ENCODE assay signal across 23 cellular contexts in genomic region chr4:40562681-40563080, GRCh38.
A peak's percentile ranks its signal among the peaks of the same experiment; 100 is the strongest.
DNase-seq lines count a peak whose midpoint lies in the region; ATAC-seq, FAIRE-seq and TF ChIP-seq lines count a peak whose summit lies in the region.
"Had no signal": no experiment of that assay in that cellular context is flagged by ENCODE, and none has a peak within 500 bp of the region (broad histone marks: within the 10 kb centered on the region; RNA-seq: fewer than 3 reads in every experiment).

No MANE protein-coding gene starts in this region.

- peaks cover 6% of the 10 kb centered on the region for H3K36me3 Mint-ChIP-seq in Caco-2 (ENCODE audit: insufficient read depth, unreplicated experiment)
- H3K36me3 Mint-ChIP-seq in activated CD4-positive, alpha-beta memory T cell treated with anti-CD3 and anti-CD28 coated beads, Interleukin-2, amount 10 ng/mL, durations not matched to agents 7 days and 5 days (ENCODE audit: low read depth) = no peaks in the 10 kb centered on the region
- no peaks in the 10 kb centered on the region for H3K36me3 Mint-ChIP-seq in CD8-positive, alpha-beta T cell
- H3K36me3 Mint-ChIP-seq: activated naive CD4-positive, alpha-beta T cell treated with anti-CD3 and anti-CD28 coated beads, Interleukin-2, amount 50 U/mL, for 24 hours; immature natural killer cell had no signal

- no peak overlapping the region for H3K4me3 ChIP-seq in Caco-2 (ENCODE audit: low read depth, low read length)
- H3K4me3 ChIP-seq in HCT116 (replicated peaks in 1 of 2; ENCODE audit: low read depth in 1 of 2, low read length in 2 of 2) = peak overlapping the region in 1 of 2 experiments; percentile 30; a peak in 3 of 4 replicates
- H3K4me3 ChIP-seq in GM12878 = no peak overlapping the region
- no peak overlapping the region for H3K4me3 ChIP-seq in trophoblast cell (ENCODE audit: low read depth, low read length)
- no peak overlapping the region for H3K4me3 ChIP-seq in CD8-positive, alpha-beta T cell (ENCODE audit: low read depth, low read length)
- H3K4me3 ChIP-seq: ascending aorta, HAP-1, psoas muscle, skin epidermis had no signal

- H3K18ac ChIP-seq in trophoblast cell (ENCODE audit: low read length) = no peak overlapping the region

- RAD21 ChIA-PET in HCT116 (lab: Charles Lee; ENCODE audit: low non-redundant PET in 1 of 2, low total read pairs in 2 of 2, uncharacterized antibody in 2 of 2, unreplicated experiment in 2 of 2) = no interaction called here
- RAD21 ChIA-PET in GM12878 (lab: Charles Lee; ENCODE audit: unreplicated experiment) = interaction anchor here (1.0 to 4.6 kb wide), 6 partner anchors 10 to 156 kb away, joined by 3 to 28 read pairs (median 11); no protein-coding TSS in a partner anchor

- DNase-seq in Caco-2 = no peak
- no peak for DNase-seq in HCT116 (ENCODE audit: low read depth, low spot score)
- DNase-seq in GM12878 (ENCODE audit: low read depth, low spot score) = no peak
- peak in 1 of 2 donors; percentile 65 for DNase-seq in trophoblast cell
- DNase-seq in activated CD4-positive, alpha-beta memory T cell treated with anti-CD3 and anti-CD28 coated beads, Interleukin-2, amount 10 ng/mL, durations not matched to agents 7 days and 5 days = no peak
- DNase-seq in CD8-positive, alpha-beta T cell = no peak
- DNase-seq: activated CD4-positive, alpha-beta T cell treated with anti-CD3 and anti-CD28 coated beads for 4 hours; caudate nucleus; immature natural killer cell; NCI-H187 treated with DMSO at 0.1 percent for 48 hours; NCI-H774; OCI-M1; psoas muscle; stimulated activated CD4-positive, alpha-beta T cell treated with anti-CD3 and anti-CD28 coated beads, Interleukin-2, amount 100 ng/mL, for 24 hours; T-helper 1 cell had no signal

- peak overlapping the region; percentile 47 for H3K9ac ChIP-seq in HCT116 (ENCODE audit: low read length)
- no peak overlapping the region for H3K9ac ChIP-seq in GM12878 (ENCODE audit: control insufficient read depth, insufficient read depth, low read length)
- no peak overlapping the region for H3K9ac ChIP-seq in trophoblast cell (ENCODE audit: low read length)

- H3K27ac Mint-ChIP-seq in Caco-2 (ENCODE audit: unreplicated experiment) = peak overlapping the region; percentile 90
- no peak overlapping the region for H3K27ac Mint-ChIP-seq in activated CD4-positive, alpha-beta memory T cell treated with anti-CD3 and anti-CD28 coated beads, Interleukin-2, amount 10 ng/mL, durations not matched to agents 7 days and 5 days
- H3K27ac Mint-ChIP-seq in CD8-positive, alpha-beta T cell = no peak overlapping the region
- H3K27ac Mint-ChIP-seq: activated naive CD4-positive, alpha-beta T cell treated with anti-CD3 and anti-CD28 coated beads, Interleukin-2, amount 50 U/mL, for 24 hours; immature natural killer cell; stimulated activated memory B cell treated with anti-CD40 and anti-IgM and Interleukin-4, amounts not matched to agents 10 μg/mL and 1 μg/mL and 100 μg/mL, for 72 hours had no signal

- no peak overlapping the region for H4K8ac ChIP-seq in trophoblast cell (ENCODE audit: low read depth, low read length)

- H3K23ac ChIP-seq in trophoblast cell (ENCODE audit: low read length) = no peak overlapping the region

- H3K27ac ChIP-seq in HCT116 (ENCODE audit: low read depth, low read length) (peak overlapping the region; percentile 49; the same call in 1 of the 2 replicates), GM12878 (ENCODE audit: control insufficient read depth, insufficient read depth) (no peak overlapping the region), trophoblast cell (ENCODE audit: low read depth, low read length) (peak overlapping the region; percentile 39)
- H3K27ac ChIP-seq in CD8-positive, alpha-beta T cell (ENCODE audit: low read depth, low read length) = no peak overlapping the region
- H3K27ac ChIP-seq: ascending aorta, psoas muscle had no signal

- intact Hi-C loops in Caco-2 (cut with micrococcal nuclease; ENCODE audit: unreplicated experiment) (loop anchor here (1.0 kb wide), 1 partner anchor 15 kb away; no protein-coding TSS in a partner anchor), HCT116 (cut with micrococcal nuclease) (loop anchor here (5.0 kb wide), 1 partner anchor 70 kb away; no protein-coding TSS in a partner anchor), GM12878 (cut with micrococcal nuclease; ENCODE audit: unreplicated experiment) (loop anchor here (5.0 kb wide), 1 partner anchor 60 kb away; no protein-coding TSS in a partner anchor)
- intact Hi-C loops in CD8-positive, alpha-beta T cell (cut with DNase I, micrococcal nuclease) = no loop called here

- no peak overlapping the region for H2BK12ac ChIP-seq in trophoblast cell (ENCODE audit: low read length)

- H4K12ac ChIP-seq in trophoblast cell (ENCODE audit: low read depth, low read length) = no peak overlapping the region

- H3K4me2 ChIP-seq in HCT116 (ENCODE audit: low read length) (peak overlapping the region; percentile 74), GM12878 (ENCODE audit: control insufficient read depth, insufficient read depth) (no peak overlapping the region), trophoblast cell (ENCODE audit: low read length) (no peak overlapping the region)

- no peak overlapping the region for H2AK5ac ChIP-seq in trophoblast cell (ENCODE audit: low read length)

- SMC1A ChIA-PET in GM12878 (lab: Charles Lee; ENCODE audit: uncharacterized antibody, unreplicated experiment) = interaction anchor here (0.9 to 6.2 kb wide), 8 partner anchors 13 to 158 kb away, joined by 3 to 90 read pairs (median 4); no protein-coding TSS in a partner anchor

- H3K9me2 ChIP-seq in HCT116 (ENCODE audit: insufficient read depth) = no peaks in the 10 kb centered on the region

- BruUV-seq in Caco-2 (replicated peaks; lab: Mats Ljungman, UMichigan) (no TSS peak), HCT116 (replicated peaks; lab: Mats Ljungman, UMichigan) (no TSS peak), GM12878 (replicated peaks; lab: Mats Ljungman, UMichigan) (no TSS peak)

- no peak for FAIRE-seq in GM12878 (lab: Jason Lieb, UNC)

- no peak overlapping the region for H2AFZ ChIP-seq in HCT116 (ENCODE audit: low read depth, low read length, poor library complexity, severe bottlenecking)
- no peak overlapping the region for H2AFZ ChIP-seq in GM12878 (ENCODE audit: control insufficient read depth, low read depth, low read length)
- no peak overlapping the region for H2AFZ ChIP-seq in trophoblast cell (ENCODE audit: insufficient read depth, low read length, poor library complexity)

- in situ Hi-C loops in GM12878 (cut with MboI) = no loop called here

- POLR2A ChIA-PET in Caco-2 (lab: Charles Lee) (interaction anchor here (1.5 kb wide), 1 partner anchor 14 kb away, joined by 18 read pairs; no protein-coding TSS in a partner anchor), HCT116 (lab: Charles Lee) (no interaction called here), GM12878 (lab: Charles Lee) (interaction anchor here (0.9 to 9.0 kb wide), 6 partner anchors 9 to 157 kb away, joined by 3 to 51 read pairs (median 3); no protein-coding TSS in a partner anchor)
- POLR2A ChIA-PET in activated CD4-positive, alpha-beta memory T cell treated with anti-CD3 and anti-CD28 coated beads, Interleukin-2, amount 10 ng/mL, durations not matched to agents 7 days and 5 days (lab: Charles Lee) = no interaction called here
- POLR2A ChIA-PET in CD8-positive, alpha-beta T cell (lab: Charles Lee) = no interaction called here

- H3K9me3 ChIP-seq in Caco-2 (no peaks in the 10 kb centered on the region), HCT116 (ENCODE audit: control insufficient read depth in 1 of 2, insufficient read depth in 1 of 2, low read depth in 1 of 2, low read length in 2 of 2) (no peaks in the 10 kb centered on the region), GM12878 (replicated peaks; ENCODE audit: control insufficient read depth, insufficient read depth, low read length) (no peaks in the 10 kb centered on the region), trophoblast cell (ENCODE audit: insufficient read depth, low read depth, low read length) (no peaks in the 10 kb centered on the region)
- no peaks in the 10 kb centered on the region for H3K9me3 ChIP-seq in CD8-positive, alpha-beta T cell (ENCODE audit: low read length)
- H3K9me3 ChIP-seq: ascending aorta, HAP-1, psoas muscle had no signal

- peak overlapping the region; percentile 49 for H2BK5ac ChIP-seq in trophoblast cell (ENCODE audit: low read depth, low read length, poor library complexity)

- WGBS in GM12878 (ENCODE audit: insufficient coverage, insufficient replicate concordance, low lambda C conversion rate, missing lambda C conversion rate) = 54% methylated on average over 7 of the region's 7 CpGs
- WGBS in trophoblast cell (ENCODE audit: extremely low coverage, insufficient coverage, insufficient read length) = no CpG with 5 or more reads among the region's 7 CpGs

- H4K20me1 ChIP-seq in HCT116 (ENCODE audit: insufficient read depth) = no peaks in the 10 kb centered on the region
- H4K20me1 ChIP-seq in GM12878 (ENCODE audit: control insufficient read depth, insufficient read depth) = no peaks in the 10 kb centered on the region

- TF ChIP-seq POLR2A in HCT116 (IDR thresholded peaks at IDR 0.05; ENCODE audit: borderline replicate concordance, extremely low read depth, insufficient read depth, insufficient read length) = no peak
- no peak for TF ChIP-seq POLR2A in GM12878 (IDR thresholded peaks at IDR 0.05; ENCODE audit: low read depth, low read length)

- peak overlapping the region; percentile 22 for H3K4ac ChIP-seq in trophoblast cell (ENCODE audit: low read depth, low read length)

- TF ChIP-seq CTCF in Caco-2 (IDR thresholded peaks at IDR 0.05; ENCODE audit: insufficient read depth in 1 of 2, low read depth in 1 of 2, low read length in 1 of 2, severe bottlenecking in 1 of 2, unreplicated experiment in 1 of 2) (no peak), HCT116 (IDR thresholded peaks at IDR 0.05 in 2 of 3, conservative IDR thresholded peaks at IDR 0.05 in 1 of 3; ENCODE audit: borderline replicate concordance in 1 of 3, insufficient read depth in 1 of 3, low read depth in 2 of 3, low read length in 2 of 3) (no peak), GM12878 (IDR thresholded peaks at IDR 0.05 in 2 of 3, conservative IDR thresholded peaks at IDR 0.05 in 1 of 3; ENCODE audit: control insufficient read depth in 2 of 3, extremely low read depth in 1 of 3, insufficient read depth in 1 of 3, low read depth in 3 of 3, low read length in 3 of 3) (no peak)
- no peak for TF ChIP-seq CTCF in CD8-positive, alpha-beta T cell (IDR thresholded peaks at IDR 0.05)

- H3K27me3 Mint-ChIP-seq in Caco-2 (ENCODE audit: insufficient read depth, unreplicated experiment) = no peaks in the 10 kb centered on the region
- peaks cover 2% of the 10 kb centered on the region for H3K27me3 Mint-ChIP-seq in activated CD4-positive, alpha-beta memory T cell treated with anti-CD3 and anti-CD28 coated beads, Interleukin-2, amount 10 ng/mL, durations not matched to agents 7 days and 5 days
- H3K27me3 Mint-ChIP-seq in CD8-positive, alpha-beta T cell (ENCODE audit: low read depth) = peaks cover 4% of the 10 kb centered on the region
- H3K27me3 Mint-ChIP-seq: activated naive CD4-positive, alpha-beta T cell treated with anti-CD3 and anti-CD28 coated beads, Interleukin-2, amount 50 U/mL, for 24 hours; stimulated activated memory B cell treated with anti-CD40 and anti-IgM and Interleukin-4, amounts not matched to agents 10 μg/mL and 1 μg/mL and 100 μg/mL, for 72 hours had no signal

- no peak overlapping the region for H3K4me3 Mint-ChIP-seq in Caco-2 (ENCODE audit: unreplicated experiment)
- no peak overlapping the region for H3K4me3 Mint-ChIP-seq in activated CD4-positive, alpha-beta memory T cell treated with anti-CD3 and anti-CD28 coated beads, Interleukin-2, amount 10 ng/mL, durations not matched to agents 7 days and 5 days
- H3K4me3 Mint-ChIP-seq in CD8-positive, alpha-beta T cell = no peak overlapping the region
- H3K4me3 Mint-ChIP-seq: activated naive CD4-positive, alpha-beta T cell treated with anti-CD3 and anti-CD28 coated beads, Interleukin-2, amount 50 U/mL, for 24 hours; immature natural killer cell; neural crest cell; stimulated activated memory B cell treated with anti-CD40 and anti-IgM and Interleukin-4, amounts not matched to agents 10 μg/mL and 1 μg/mL and 100 μg/mL, for 72 hours had no signal

- H3K4me1 ChIP-seq in Caco-2 (peaks cover 62% of the 10 kb centered on the region), HCT116 (ENCODE audit: control insufficient read depth in 1 of 2, insufficient read depth in 2 of 2, low read length in 2 of 2) (peaks cover 51 to 64% of the 10 kb centered on the region in 2 experiments), GM12878 (ENCODE audit: control insufficient read depth, insufficient read depth, low read length) (peaks cover 68% of the 10 kb centered on the region), trophoblast cell (ENCODE audit: control insufficient read depth in 1 of 2, insufficient read depth in 2 of 2, low read length in 2 of 2) (peaks cover 15 to 26% of the 10 kb centered on the region in 2 experiments)
- no peaks in the 10 kb centered on the region for H3K4me1 ChIP-seq in CD8-positive, alpha-beta T cell (ENCODE audit: insufficient read depth, low read length)
- H3K4me1 ChIP-seq: ascending aorta, HAP-1, psoas muscle had no signal

- ATAC-seq in HCT116 (peak; percentile 39; the same call in 1 of the 2 replicates), GM12878 (no peak), HG03135 (IDR thresholded peaks at IDR 0.05; ENCODE audit: unreplicated experiment) (no peak), GM19328 (IDR thresholded peaks at IDR 0.05; ENCODE audit: unreplicated experiment) (no peak)
- ATAC-seq in CD8-positive, alpha-beta T cell = no peak
- ATAC-seq: psoas muscle; stimulated activated memory B cell treated with anti-CD40 and anti-IgM and Interleukin-4, amounts not matched to agents 10 μg/mL and 1 μg/mL and 100 μg/mL, for 72 hours had no signal

- peak overlapping the region; percentile 47 for H4K91ac ChIP-seq in trophoblast cell (ENCODE audit: low read depth, low read length)

- H2BK120ac ChIP-seq in trophoblast cell (ENCODE audit: insufficient read depth, low read length, poor library complexity) = peak overlapping the region; percentile 18

- H3K79me2 ChIP-seq in HCT116 (ENCODE audit: insufficient read depth, low read length) (no peaks in the 10 kb centered on the region), GM12878 (ENCODE audit: control insufficient read depth, insufficient read depth, low read length) (peaks cover 91% of the 10 kb centered on the region), trophoblast cell (ENCODE audit: control insufficient read depth, insufficient read depth, low read length, poor library complexity) (peaks cover 2% of the 10 kb centered on the region)

- H3K36me3 ChIP-seq in Caco-2 (ENCODE audit: control insufficient read depth, insufficient read depth, low read length) (no peaks in the 10 kb centered on the region; the same call in 1 of the 2 replicates), HCT116 (ENCODE audit: control insufficient read depth in 1 of 2, insufficient read depth in 2 of 2, low read length in 2 of 2) (no peaks in the 10 kb centered on the region), GM12878 (ENCODE audit: control insufficient read depth in 2 of 2, insufficient read depth in 2 of 2, low read length in 1 of 2) (peaks cover 2 to 4% of the 10 kb centered on the region in 2 experiments), trophoblast cell (ENCODE audit: control insufficient read depth in 1 of 2, insufficient read depth in 2 of 2, low read length in 2 of 2) (no peaks in the 10 kb centered on the region)
- no peaks in the 10 kb centered on the region for H3K36me3 ChIP-seq in CD8-positive, alpha-beta T cell (ENCODE audit: insufficient read depth, low read length)
- H3K36me3 ChIP-seq: ascending aorta, HAP-1 had no signal

- H3K9me3 Mint-ChIP-seq in Caco-2 (ENCODE audit: unreplicated experiment) = no peaks in the 10 kb centered on the region
- H3K9me3 Mint-ChIP-seq in activated CD4-positive, alpha-beta memory T cell treated with anti-CD3 and anti-CD28 coated beads, Interleukin-2, amount 10 ng/mL, durations not matched to agents 7 days and 5 days = no peaks in the 10 kb centered on the region
- no peaks in the 10 kb centered on the region for H3K9me3 Mint-ChIP-seq in CD8-positive, alpha-beta T cell
- H3K9me3 Mint-ChIP-seq: activated naive CD4-positive, alpha-beta T cell treated with anti-CD3 and anti-CD28 coated beads, Interleukin-2, amount 50 U/mL, for 24 hours; immature natural killer cell; neural crest cell; stimulated activated memory B cell treated with anti-CD40 and anti-IgM and Interleukin-4, amounts not matched to agents 10 μg/mL and 1 μg/mL and 100 μg/mL, for 72 hours had no signal

- CTCF ChIA-PET in Caco-2 (lab: Charles Lee) (interaction anchor here (0.6 to 1.2 kb wide), 3 partner anchors 112 to 156 kb away, joined by 3 to 6 read pairs (median 4); no protein-coding TSS in a partner anchor), HCT116 (lab: Charles Lee) (no interaction called here), GM12878 (lab: Yijun Ruan, JAX) (interaction anchor here (1.0 to 3.9 kb wide), 8 partner anchors 10 to 237 kb away, joined by 3 to 28 read pairs (median 4); no protein-coding TSS in a partner anchor)
- CTCF ChIA-PET in activated CD4-positive, alpha-beta memory T cell treated with anti-CD3 and anti-CD28 coated beads, Interleukin-2, amount 10 ng/mL, durations not matched to agents 7 days and 5 days (lab: Charles Lee) = interaction anchor here (0.6 kb wide), 1 partner anchor 283 kb away, joined by 6 read pairs; no protein-coding TSS in a partner anchor
- CTCF ChIA-PET in CD8-positive, alpha-beta T cell (lab: Charles Lee) = interaction anchor here (1.7 kb wide), 1 partner anchor 13 kb away, joined by 5 read pairs; no protein-coding TSS in a partner anchor

- TF ChIP-seq RAD21 in HCT116 (IDR thresholded peaks at IDR 0.05; ENCODE audit: low read depth) (no peak), GM12878 (IDR thresholded peaks at IDR 0.05; ENCODE audit: insufficient read depth, low read depth, low read length) (no peak)

- H3K4me1 Mint-ChIP-seq in Caco-2 (ENCODE audit: low read depth, unreplicated experiment) = peaks cover 26% of the 10 kb centered on the region
- peaks cover 33% of the 10 kb centered on the region for H3K4me1 Mint-ChIP-seq in activated CD4-positive, alpha-beta memory T cell treated with anti-CD3 and anti-CD28 coated beads, Interleukin-2, amount 10 ng/mL, durations not matched to agents 7 days and 5 days
- H3K4me1 Mint-ChIP-seq in CD8-positive, alpha-beta T cell (ENCODE audit: low read depth) = peaks cover 2% of the 10 kb centered on the region
- H3K4me1 Mint-ChIP-seq: activated naive CD4-positive, alpha-beta T cell treated with anti-CD3 and anti-CD28 coated beads, Interleukin-2, amount 50 U/mL, for 24 hours had no signal

- no peak overlapping the region for H3K14ac ChIP-seq in trophoblast cell (ENCODE audit: low read length)

- peaks cover 17% of the 10 kb centered on the region for H3K79me1 ChIP-seq in trophoblast cell (ENCODE audit: low read length)

- TF ChIP-seq EP300 in GM12878 (IDR thresholded peaks at IDR 0.05; ENCODE audit: borderline replicate concordance in 1 of 2, control insufficient read depth in 1 of 2, low read depth in 2 of 2, low read length in 2 of 2) = no peak

- H3K27me3 ChIP-seq in Caco-2 (replicated peaks; ENCODE audit: control insufficient read depth, insufficient read depth, low read length) (no peaks in the 10 kb centered on the region), HCT116 (ENCODE audit: insufficient read depth, low read length) (no peaks in the 10 kb centered on the region), GM12878 (replicated peaks in 1 of 2; ENCODE audit: control insufficient read depth in 2 of 2, insufficient read depth in 2 of 2, low read length in 1 of 2) (no peaks in the 10 kb centered on the region), trophoblast cell (ENCODE audit: insufficient read depth, low read length) (no peaks in the 10 kb centered on the region)
- no peaks in the 10 kb centered on the region for H3K27me3 ChIP-seq in CD8-positive, alpha-beta T cell (ENCODE audit: insufficient read depth, low read length)
- H3K27me3 ChIP-seq: ascending aorta had no signal

Comparison
In these comparisons a context has a peak if more than half of its experiments do, and no peak if none do; other contexts are left out.
1. H3K27ac ChIP-seq: peak in HCT116 (single experiment) and trophoblast cell (single experiment); none in GM12878 (single experiment) and CD8-positive, alpha-beta T cell (single experiment).
2. POLR2A ChIA-PET loops: an anchor here in Caco-2 (1.5 kb wide) and GM12878 (0.9 to 9.0 kb wide); none called in HCT116, activated CD4-positive, alpha-beta memory T cell treated with anti-CD3 and anti-CD28 coated beads, Interleukin-2, amount 10 ng/mL, durations not matched to agents 7 days and 5 days and CD8-positive, alpha-beta T cell.
3. intact Hi-C loops: an anchor here in Caco-2 (1.0 kb wide), HCT116 (5.0 kb wide) and GM12878 (5.0 kb wide); none called in CD8-positive, alpha-beta T cell.